ENCODE assay signal across 11 cellular contexts in genomic region chr9:126578029-126578428, GRCh38. TPM values are rescaled to one million over a fixed set of nuclear protein-coding genes. Genes with fewer than 3 reads are reported as not detected.
"Had no signal": no experiment of that assay in that cellular context is flagged by ENCODE, and none has a peak within 500 bp of the region (broad histone marks: within the 10 kb centered on the region; RNA-seq: fewer than 3 reads in every experiment).

No MANE protein-coding gene starts in this region.

- DNase-seq: H7, HFFc6, KBM-7 had no signal

- H3K27ac ChIP-seq: KMS-11 had no signal

- H3K36me3 ChIP-seq: HAP-1 had no signal

- ATAC-seq: GM23338, HCT116, HepG2 had no signal

- H3K4me3 ChIP-seq: GM23338, HAP-1 had no signal

- H3K9ac ChIP-seq: KMS-11 had no signal

- FAIRE-seq: HepG2, HTR-8/SVneo had no signal

- H2AFZ ChIP-seq: GM23338 had no signal

- H3K9me3 ChIP-seq: HAP-1 had no signal

- H3K4me2 ChIP-seq: GM23338, KMS-11 had no signal

RNA-seq across cellular contexts. Expression of gene LMX1B, which starts 35.7 kb away (rescaled TPM):
- total RNA-seq: HepG2, HFFc6, HT-29 had no signal
- polyA plus RNA-seq: HepG2, IgD-negative memory B cell had no signal
